1 cellular context compared by ENCODE assay signal in genomic region chr15:56930663-56931313, GRCh38.
TF ChIP-seq lines count a peak whose summit lies in the region.

No MANE protein-coding gene starts in this region.

TF ChIP-seq in HEK293, 187 proteins besides CTCF, POLR2A, EP300 and RAD21 (continued from another document):
- TF ChIP-seq, protein P1, sequence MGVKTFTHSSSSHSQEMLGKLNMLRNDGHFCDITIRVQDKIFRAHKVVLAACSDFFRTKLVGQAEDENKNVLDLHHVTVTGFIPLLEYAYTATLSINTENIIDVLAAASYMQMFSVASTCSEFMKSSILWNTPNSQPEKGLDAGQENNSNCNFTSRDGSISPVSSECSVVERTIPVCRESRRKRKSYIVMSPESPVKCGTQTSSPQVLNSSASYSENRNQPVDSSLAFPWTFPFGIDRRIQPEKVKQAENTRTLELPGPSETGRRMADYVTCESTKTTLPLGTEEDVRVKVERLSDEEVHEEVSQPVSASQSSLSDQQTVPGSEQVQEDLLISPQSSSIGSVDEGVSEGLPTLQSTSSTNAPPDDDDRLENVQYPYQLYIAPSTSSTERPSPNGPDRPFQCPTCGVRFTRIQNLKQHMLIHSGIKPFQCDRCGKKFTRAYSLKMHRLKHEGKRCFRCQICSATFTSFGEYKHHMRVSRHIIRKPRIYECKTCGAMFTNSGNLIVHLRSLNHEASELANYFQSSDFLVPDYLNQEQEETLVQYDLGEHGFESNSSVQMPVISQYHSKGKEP (tag by site-specific recombination; IDR thresholded peaks at IDR 0.05) = no peak
- TF ChIP-seq ZNF354C (tag by site-specific recombination; IDR thresholded peaks at IDR 0.05; ENCODE audit: borderline replicate concordance, low read depth) = no peak
- TF ChIP-seq ZNF571 (tag by site-specific recombination; IDR thresholded peaks at IDR 0.05) = no peak
- no peak for TF ChIP-seq PATZ1 (tag by site-specific recombination; IDR thresholded peaks at IDR 0.05)
